ENCODE assay signal across 1 cellular context in genomic region chr5:1513326-1514026, GRCh38.
TF ChIP-seq lines count a peak whose summit lies in the region.

No MANE protein-coding gene starts in this region.

TF ChIP-seq in H1, 55 proteins besides CTCF, POLR2A, EP300 and RAD21 (continued from another document):
- TF ChIP-seq E2F6 (IDR thresholded peaks at IDR 0.05), result no peak
- TF ChIP-seq KDM1A (IDR thresholded peaks at IDR 0.05; ENCODE audit: borderline replicate concordance, low read length), result no peak
- TF ChIP-seq CHD2 (IDR thresholded peaks at IDR 0.05; ENCODE audit: low read length), result no peak
- TF ChIP-seq TAF1 (IDR thresholded peaks at IDR 0.05; ENCODE audit: low read depth, low read length), result no peak
- no peak for TF ChIP-seq ATF3 (IDR thresholded peaks at IDR 0.05; ENCODE audit: insufficient read depth, low read depth, low read length)
- no peak for TF ChIP-seq ASH2L (IDR thresholded peaks at IDR 0.05; ENCODE audit: low read length)
- no peak for TF ChIP-seq YY1 (IDR thresholded peaks at IDR 0.05; ENCODE audit: low read depth, low read length)
- TF ChIP-seq EGR1 (IDR thresholded peaks at IDR 0.05; ENCODE audit: borderline replicate concordance, low read depth, low read length), result no peak
- TF ChIP-seq BRCA1 (IDR thresholded peaks at IDR 0.05; ENCODE audit: low read depth, low read length), result no peak
- no peak for TF ChIP-seq MAFK (IDR thresholded peaks at IDR 0.05; ENCODE audit: low read depth, low read length)
